In the genomic region with DNA sequence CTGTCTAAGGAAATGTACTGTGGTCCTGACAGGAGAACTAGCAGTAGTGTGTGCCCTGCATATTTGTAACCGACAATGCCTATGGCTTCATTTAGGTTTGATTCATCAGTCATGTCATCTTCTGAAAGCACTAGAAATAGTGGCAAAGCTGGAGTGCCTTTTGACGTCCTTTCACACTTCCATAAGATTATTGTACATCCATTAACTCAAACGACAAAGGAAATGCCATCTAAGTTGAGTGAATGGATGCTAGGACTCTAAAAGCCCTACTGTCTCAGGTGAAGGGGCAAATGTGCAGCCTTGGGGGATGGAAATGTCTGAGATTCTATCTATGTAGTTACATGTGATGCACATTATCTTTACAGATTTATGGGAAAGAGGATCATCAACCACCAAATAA, we compare ENCODE assay signal across 36 cellular contexts.
"Had no signal": no experiment of that assay in that cellular context is flagged by ENCODE, and none has a peak within 500 bp of the region (broad histone marks: within the 10 kb centered on the region; RNA-seq: fewer than 3 reads in every experiment).

No MANE protein-coding gene starts in this region.

- H3K27ac ChIP-seq: adrenal gland, body of pancreas, brain microvascular endothelial cell, breast epithelium, VCaP had no signal

- H3K36me3 ChIP-seq: adrenal gland, brain microvascular endothelial cell, breast epithelium had no signal

- H3K4me3 ChIP-seq: adrenal gland, body of pancreas, breast epithelium had no signal

- H3K36me3 Mint-ChIP-seq: activated CD8-positive, alpha-beta memory T cell treated with anti-CD3 and anti-CD28 coated beads, Interleukin-2, amount 10 ng/mL, durations not matched to agents 7 days and 5 days; activated naive CD4-positive, alpha-beta T cell treated with anti-CD3 and anti-CD28 coated beads, Interleukin-2, amount 50 U/mL, for 72 hours; activated naive CD8-positive, alpha-beta T cell treated with anti-CD3 and anti-CD28 coated beads for 36 hours had no signal

- H3K27me3 ChIP-seq: adrenal gland, body of pancreas, brain microvascular endothelial cell, breast epithelium had no signal

- ATAC-seq: activated CD4-positive, alpha-beta T cell treated with anti-CD3 and anti-CD28 coated beads for 36 hours; activated CD4-positive, CD25-positive, alpha-beta regulatory T cell treated with anti-CD3 and anti-CD28 coated beads, Interleukin-2, amount 50 U/mL, for 24 hours; activated CD8-positive, alpha-beta memory T cell treated with anti-CD3 and anti-CD28 coated beads, Interleukin-2, amount 10 ng/mL, durations not matched to agents 7 days and 5 days; activated CD8-positive, alpha-beta T cell treated with anti-CD3 and anti-CD28 coated beads, Interleukin-2, amount 10 ng/mL, durations not matched to agents 7 days and 5 days; activated naive CD4-positive, alpha-beta T cell treated with anti-CD3 and anti-CD28 coated beads, Interleukin-2, amount 50 U/mL, for 72 hours; activated T-helper 17 cell treated with anti-CD3 and anti-CD28 coated beads, Interleukin-2, amount 50 U/mL, for 72 hours; body of pancreas had no signal

- H3K9me3 ChIP-seq: adrenal gland, body of pancreas, breast epithelium had no signal

- H3K4me1 ChIP-seq: adrenal gland, body of pancreas, breast epithelium had no signal

- H3K4me3 Mint-ChIP-seq: activated CD4-positive, alpha-beta memory T cell treated with anti-CD3 and anti-CD28 coated beads, Interleukin-2, amount 10 ng/mL, durations not matched to agents 7 days and 5 days; activated CD4-positive, alpha-beta T cell treated with anti-CD3 and anti-CD28 coated beads for 36 hours; activated CD4-positive, alpha-beta T cell treated with anti-CD3 and anti-CD28 coated beads, Interleukin-2, amount 10 ng/mL, durations not matched to agents 7 days and 5 days; activated CD8-positive, alpha-beta memory T cell treated with anti-CD3 and anti-CD28 coated beads, Interleukin-2, amount 10 ng/mL, durations not matched to agents 7 days and 5 days; activated CD8-positive, alpha-beta T cell treated with anti-CD3 and anti-CD28 coated beads, Interleukin-2, amount 10 ng/mL, durations not matched to agents 7 days and 5 days; activated naive CD4-positive, alpha-beta T cell treated with anti-CD3 and anti-CD28 coated beads for 36 hours; activated naive CD8-positive, alpha-beta T cell treated with anti-CD3 and anti-CD28 coated beads for 36 hours; activated T-cell treated with anti-CD3 and anti-CD28 coated beads, Interleukin-2, amount 50 U/mL, for 24 hours; activated T-helper 1 cell treated with anti-CD3 and anti-CD28 coated beads, Interleukin-12 subunit alpha, Interleukin-12 subunit beta, Interleukin-2, Interleukin-4 antibody, amounts not matched to agents 30 ng/mL and 10 ng/mL and 1 ng/mL, durations not matched to agents 14 hours and 24 hours and 36 hours; activated T-helper 17 cell treated with anti-CD3 and anti-CD28 coated beads, Interleukin-2, amount 50 U/mL, for 72 hours; T-helper 1 cell treated with Interleukin-12 subunit alpha and Interleukin-12 subunit beta and Interleukin-4 antibody, amounts not matched to agents 30 μg/mL and 1 μg/mL, for 36 hours; T-helper 2 cell treated with Interferon-gamma antibody and Interleukin-4, amounts not matched to agents 5 μg/mL and 100 μg/mL, for 36 hours had no signal

- H3K9me3 Mint-ChIP-seq: activated CD4-positive, alpha-beta memory T cell treated with anti-CD3 and anti-CD28 coated beads, Interleukin-2, amount 10 ng/mL, durations not matched to agents 7 days and 5 days; activated naive CD4-positive, alpha-beta T cell treated with anti-CD3 and anti-CD28 coated beads for 36 hours; activated naive CD8-positive, alpha-beta T cell treated with anti-CD3 and anti-CD28 coated beads for 36 hours; activated T-helper 17 cell treated with anti-CD3 and anti-CD28 coated beads, Interleukin-2, amount 50 U/mL, for 72 hours; T-helper 1 cell treated with Interleukin-12 subunit alpha and Interleukin-12 subunit beta and Interleukin-4 antibody, amounts not matched to agents 30 μg/mL and 1 μg/mL, for 36 hours; T-helper 2 cell treated with Interferon-gamma antibody and Interleukin-4, amounts not matched to agents 5 μg/mL and 100 μg/mL, for 36 hours had no signal

- DNase-seq: activated CD4-positive, alpha-beta memory T cell treated with anti-CD3 and anti-CD28 coated beads, Interleukin-2, amount 10 ng/mL, durations not matched to agents 7 days and 5 days; activated CD4-positive, alpha-beta T cell treated with anti-CD3 and anti-CD28 coated beads for 1 hour; activated CD4-positive, alpha-beta T cell treated with anti-CD3 and anti-CD28 coated beads for 36 hours; activated CD4-positive, alpha-beta T cell treated with anti-CD3 and anti-CD28 coated beads for 48 hours; activated CD4-positive, alpha-beta T cell treated with anti-CD3 and anti-CD28 coated beads, Interleukin-2, amount 10 ng/mL, durations not matched to agents 7 days and 5 days; activated CD4-positive, alpha-beta T cell treated with anti-CD3 and anti-CD28 coated beads, Interleukin-2, amount 50 U/mL, for 48 hours; activated CD4-positive, CD25-positive, alpha-beta regulatory T cell; activated CD8-positive, alpha-beta memory T cell treated with anti-CD3 and anti-CD28 coated beads for 24 hours; activated CD8-positive, alpha-beta memory T cell treated with anti-CD3 and anti-CD28 coated beads, Interleukin-2, amount 10 ng/mL, durations not matched to agents 7 days and 5 days; activated CD8-positive, alpha-beta memory T cell treated with anti-CD3 and anti-CD28 coated beads, Interleukin-2, amount 50 U/mL, for 48 hours; activated CD8-positive, alpha-beta T cell treated with anti-CD3 and anti-CD28 coated beads, Interleukin-2, amount 10 ng/mL, durations not matched to agents 7 days and 5 days; activated effector memory CD4-positive, alpha-beta T cell treated with anti-CD3 and anti-CD28 coated beads, Interleukin-2, amount 50 U/mL, for 16 hours; activated gamma-delta T cell treated with Interleukin-2 at 50 U/mL for 16 hours; activated naive CD4-positive, alpha-beta T cell; activated naive CD4-positive, alpha-beta T cell treated with anti-CD3 and anti-CD28 coated beads for 36 hours; activated naive CD4-positive, alpha-beta T cell treated with anti-CD3 and anti-CD28 coated beads, Interleukin-2, amount 50 U/mL, for 16 hours; activated naive CD8-positive, alpha-beta T cell treated with anti-CD3 and anti-CD28 coated beads for 36 hours; activated T-cell treated with anti-CD3 and anti-CD28 coated beads, Interleukin-2, amount 50 U/mL, for 24 hours; activated T-cell treated with anti-CD3 and anti-CD28 coated beads, Interleukin-2, amount 50 U/mL, for 48 hours; adrenal gland; amniotic stem cell; aorta; body of pancreas; brain microvascular endothelial cell; central memory CD4-positive, alpha-beta T cell; T-helper 1 cell; T-helper 2 cell; T-helper 9 cell had no signal

- H3K4me1 Mint-ChIP-seq: activated CD4-positive, alpha-beta memory T cell treated with anti-CD3 and anti-CD28 coated beads, Interleukin-2, amount 10 ng/mL, durations not matched to agents 7 days and 5 days; activated CD4-positive, alpha-beta T cell treated with anti-CD3 and anti-CD28 coated beads for 36 hours; activated CD4-positive, alpha-beta T cell treated with anti-CD3 and anti-CD28 coated beads, Interleukin-2, amount 10 ng/mL, durations not matched to agents 7 days and 5 days; activated CD8-positive, alpha-beta memory T cell treated with anti-CD3 and anti-CD28 coated beads, Interleukin-2, amount 10 ng/mL, durations not matched to agents 7 days and 5 days; activated naive CD8-positive, alpha-beta T cell treated with anti-CD3 and anti-CD28 coated beads for 36 hours; activated T-helper 17 cell treated with anti-CD3 and anti-CD28 coated beads, Interleukin-2, amount 50 U/mL, for 72 hours had no signal

- H3K27me3 Mint-ChIP-seq: activated CD4-positive, alpha-beta memory T cell treated with anti-CD3 and anti-CD28 coated beads, Interleukin-2, amount 10 ng/mL, durations not matched to agents 7 days and 5 days; activated CD4-positive, alpha-beta T cell treated with anti-CD3 and anti-CD28 coated beads for 36 hours; activated CD4-positive, alpha-beta T cell treated with anti-CD3 and anti-CD28 coated beads, Interleukin-2, amount 10 ng/mL, durations not matched to agents 7 days and 5 days; activated CD8-positive, alpha-beta memory T cell treated with anti-CD3 and anti-CD28 coated beads, Interleukin-2, amount 10 ng/mL, durations not matched to agents 7 days and 5 days; activated naive CD8-positive, alpha-beta T cell treated with anti-CD3 and anti-CD28 coated beads for 36 hours; activated T-cell treated with anti-CD3 and anti-CD28 coated beads, Interleukin-2, amount 50 U/mL, for 24 hours; activated T-helper 17 cell treated with anti-CD3 and anti-CD28 coated beads, Interleukin-2, amount 50 U/mL, for 72 hours had no signal

- H3K27ac Mint-ChIP-seq: activated CD4-positive, alpha-beta memory T cell treated with anti-CD3 and anti-CD28 coated beads, Interleukin-2, amount 10 ng/mL, durations not matched to agents 7 days and 5 days; activated CD4-positive, alpha-beta T cell treated with anti-CD3 and anti-CD28 coated beads for 36 hours; activated CD4-positive, alpha-beta T cell treated with anti-CD3 and anti-CD28 coated beads, Interleukin-2, amount 10 ng/mL, durations not matched to agents 7 days and 5 days; activated CD8-positive, alpha-beta memory T cell treated with anti-CD3 and anti-CD28 coated beads, Interleukin-2, amount 10 ng/mL, durations not matched to agents 7 days and 5 days; activated CD8-positive, alpha-beta T cell treated with anti-CD3 and anti-CD28 coated beads, Interleukin-2, amount 10 ng/mL, durations not matched to agents 7 days and 5 days; activated naive CD4-positive, alpha-beta T cell treated with anti-CD3 and anti-CD28 coated beads for 36 hours; activated naive CD4-positive, alpha-beta T cell treated with anti-CD3 and anti-CD28 coated beads, Interleukin-2, amount 50 U/mL, for 72 hours; activated naive CD8-positive, alpha-beta T cell treated with anti-CD3 and anti-CD28 coated beads for 36 hours; activated T-cell treated with anti-CD3 and anti-CD28 coated beads, Interleukin-2, amount 50 U/mL, for 24 hours; activated T-helper 1 cell treated with anti-CD3 and anti-CD28 coated beads, Interleukin-12 subunit alpha, Interleukin-12 subunit beta, Interleukin-2, Interleukin-4 antibody, amounts not matched to agents 30 ng/mL and 10 ng/mL and 1 ng/mL, durations not matched to agents 14 hours and 24 hours and 36 hours; activated T-helper 17 cell treated with anti-CD3 and anti-CD28 coated beads, Interleukin-2, amount 50 U/mL, for 72 hours; T-helper 1 cell treated with Interleukin-12 subunit alpha and Interleukin-12 subunit beta and Interleukin-4 antibody, amounts not matched to agents 30 μg/mL and 1 μg/mL, for 36 hours; T-helper 2 cell treated with Interferon-gamma antibody and Interleukin-4, amounts not matched to agents 5 μg/mL and 100 μg/mL, for 36 hours had no signal
